ENCODE assay signal across 19 cellular contexts in genomic region chr6:56378966-56379608, GRCh38.
DNase-seq lines count a peak whose midpoint lies in the region; TF ChIP-seq lines count a peak whose summit lies in the region.
"Had no signal": no experiment of that assay in that cellular context is flagged by ENCODE, and none has a peak within 500 bp of the region (broad histone marks: within the 10 kb centered on the region; RNA-seq: fewer than 3 reads in every experiment).

No MANE protein-coding gene starts in this region.

- in situ Hi-C loops in mammary epithelial cell (cut with MboI; ENCODE audit: low sequenced_read_pairs in 2 of 2) = no loop called here

- H3K27ac ChIP-seq in HEK293 (ENCODE audit: extremely low read depth, low read depth, low read length) = no peak overlapping the region
- H3K27ac ChIP-seq in mammary epithelial cell (ENCODE audit: insufficient read depth, low read depth, low read length) = peak overlapping the region; percentile 18
- peak overlapping the region; percentile 16 for H3K27ac ChIP-seq in hepatocyte
- peak overlapping the region in 11 of 21 experiments; percentile 4 to 61 (median 34) for H3K27ac ChIP-seq in skin epidermis
- H3K27ac ChIP-seq: A549, KMS-11, SK-N-MC had no signal

- no peak overlapping the region for H3K9ac ChIP-seq in mammary epithelial cell (ENCODE audit: insufficient read depth, low read length)
- H3K9ac ChIP-seq: KMS-11 had no signal

- H3K36me3 ChIP-seq in HEK293 (ENCODE audit: control insufficient read depth in 2 of 2, insufficient read depth in 1 of 2, low read length in 2 of 2) (no peaks in the 10 kb centered on the region), mammary epithelial cell (ENCODE audit: insufficient read depth, low read length) (no peaks in the 10 kb centered on the region), hepatocyte (replicated peaks; ENCODE audit: insufficient read depth, low read depth) (no peaks in the 10 kb centered on the region)

- peak overlapping the region; percentile 37 for H3K4me2 ChIP-seq in mammary epithelial cell (ENCODE audit: insufficient read depth, low read depth, low read length)
- no peak overlapping the region for H3K4me2 ChIP-seq in hepatocyte
- H3K4me2 ChIP-seq: A549, KMS-11 had no signal

- no peak overlapping the region for H3K4me3 Mint-ChIP-seq in activated naive CD8-positive, alpha-beta T cell treated with anti-CD3 and anti-CD28 coated beads for 36 hours
- H3K4me3 Mint-ChIP-seq: CD4-positive, alpha-beta T cell; HFFc6 had no signal

- H4K20me1 ChIP-seq in mammary epithelial cell (ENCODE audit: insufficient read depth, low read length) (no peaks in the 10 kb centered on the region), hepatocyte (ENCODE audit: insufficient read depth, poor library complexity, severe bottlenecking) (no peaks in the 10 kb centered on the region)

- intact Hi-C loops in mammary epithelial cell (cut with micrococcal nuclease) = loop anchor here (10.0 kb wide), 1 partner anchor 486 kb away; no protein-coding TSS in a partner anchor

- H3K4me1 Mint-ChIP-seq in activated naive CD8-positive, alpha-beta T cell treated with anti-CD3 and anti-CD28 coated beads for 36 hours = no peaks in the 10 kb centered on the region

- no peaks in the 10 kb centered on the region for H3K79me2 ChIP-seq in mammary epithelial cell (ENCODE audit: insufficient read depth, low read length)
- H3K79me2 ChIP-seq in hepatocyte = no peaks in the 10 kb centered on the region

- CTCF ChIA-PET in HEK293 (lab: Yijun Ruan, JAX) (no interaction called here), mammary epithelial cell (lab: Charles Lee; ENCODE audit: low non-redundant PET) (no interaction called here)

- DNase-seq in mammary epithelial cell (peak; percentile 77), hepatocyte (ENCODE audit: low spot score) (no peak), KG1 (lab: John Stamatoyannopoulos, UW) (no peak)
- DNase-seq in stimulated activated CD4-positive, alpha-beta T cell treated with anti-CD3 and anti-CD28 coated beads, Interleukin-4, amount 100 ng/mL, for 4 hours = no peak
- DNase-seq in activated naive CD8-positive, alpha-beta T cell treated with anti-CD3 and anti-CD28 coated beads for 36 hours = no peak
- DNase-seq in activated effector memory CD4-positive, alpha-beta T cell treated with Interleukin-2 at 50 U/mL for 16 hours = no peak
- DNase-seq: Calu3; CD4-positive, alpha-beta T cell; HFFc6; NCI-H1092; NCI-H1436 treated with DMSO at 0.1 percent for 48 hours; NCI-H2029; NCI-H446 treated with DMSO at 0.1 percent for 48 hours; SHP77 had no signal

- dilution Hi-C loops in mammary epithelial cell (cut with HindIII; ENCODE audit: low sequenced_read_pairs) = no loop called here

- POLR2A ChIA-PET in HEK293 (lab: Yijun Ruan, JAX) = no interaction called here

- H3K4me3 ChIP-seq in HEK293 (ENCODE audit: low read depth, low read length) (no peak overlapping the region), mammary epithelial cell (replicated peaks in 1 of 3; ENCODE audit: insufficient read depth in 1 of 3, low read depth in 2 of 3, low read length in 3 of 3) (no peak overlapping the region), hepatocyte (no peak overlapping the region), skin epidermis (no peak overlapping the region)
- H3K4me3 ChIP-seq: A549, SK-N-MC had no signal

- 43% methylated on average over 7 of the region's 8 CpGs for WGBS in mammary epithelial cell (ENCODE audit: low coverage, missing lambda C conversion rate)
- 64% methylated on average over 8 of the region's 8 CpGs for WGBS in hepatocyte (ENCODE audit: low lambda C conversion rate, missing lambda C conversion rate)

- BruUV-seq in mammary epithelial cell (replicated peaks; lab: Mats Ljungman, UMichigan) = no TSS peak

- H3K27ac Mint-ChIP-seq in activated naive CD8-positive, alpha-beta T cell treated with anti-CD3 and anti-CD28 coated beads for 36 hours = no peak overlapping the region
- H3K27ac Mint-ChIP-seq: CD4-positive, alpha-beta T cell; HFFc6 had no signal

- H3K9me3 ChIP-seq in HEK293 (ENCODE audit: control insufficient read depth, insufficient read depth, low read depth, low read length) (no peaks in the 10 kb centered on the region), mammary epithelial cell (replicated peaks; ENCODE audit: insufficient read depth, low read length) (no peaks in the 10 kb centered on the region), hepatocyte (ENCODE audit: low read depth) (no peaks in the 10 kb centered on the region)
- H3K9me3 ChIP-seq: A549 had no signal

- H3K9me3 Mint-ChIP-seq in activated naive CD8-positive, alpha-beta T cell treated with anti-CD3 and anti-CD28 coated beads for 36 hours = no peaks in the 10 kb centered on the region
- H3K9me3 Mint-ChIP-seq: CD4-positive, alpha-beta T cell; HFFc6 had no signal

- peak overlapping the region; percentile 75 for H2AFZ ChIP-seq in mammary epithelial cell (ENCODE audit: low read depth, low read length)
- no peak overlapping the region for H2AFZ ChIP-seq in hepatocyte

- peaks cover 16% of the 10 kb centered on the region for H3K4me1 ChIP-seq in HEK293 (ENCODE audit: control insufficient read depth, insufficient read depth, low read length)
- peaks cover 28% of the 10 kb centered on the region for H3K4me1 ChIP-seq in mammary epithelial cell (ENCODE audit: insufficient read depth, low read length)
- peaks cover 4% of the 10 kb centered on the region for H3K4me1 ChIP-seq in hepatocyte (ENCODE audit: insufficient read depth)
- H3K4me1 ChIP-seq: A549 had no signal

- no peaks in the 10 kb centered on the region for H3K9me2 ChIP-seq in hepatocyte (replicated peaks; ENCODE audit: insufficient read depth)

- peaks cover 8% of the 10 kb centered on the region for H3K27me3 Mint-ChIP-seq in activated naive CD8-positive, alpha-beta T cell treated with anti-CD3 and anti-CD28 coated beads for 36 hours
- H3K27me3 Mint-ChIP-seq: CD4-positive, alpha-beta T cell had no signal

- H3K27me3 ChIP-seq in mammary epithelial cell (ENCODE audit: insufficient read depth, low read length) (no peaks in the 10 kb centered on the region), hepatocyte (no peaks in the 10 kb centered on the region)

- H3K36me3 Mint-ChIP-seq in activated naive CD8-positive, alpha-beta T cell treated with anti-CD3 and anti-CD28 coated beads for 36 hours = no peaks in the 10 kb centered on the region

- TF ChIP-seq CTCF in HEK293 (tag by site-specific recombination; IDR thresholded peaks at IDR 0.05) (no peak), mammary epithelial cell (conservative IDR thresholded peaks at IDR 0.05 in 1 of 2, IDR thresholded peaks at IDR 0.05 in 1 of 2; ENCODE audit: extremely low read depth in 1 of 2, insufficient read depth in 1 of 2, low read depth in 1 of 2, low read length in 2 of 2) (no peak), hepatocyte (IDR thresholded peaks at IDR 0.05; ENCODE audit: poor library complexity) (no peak)

TF ChIP-seq in HEK293, 187 proteins besides CTCF, POLR2A, EP300 and RAD21 (continues in another document):
- TF ChIP-seq ZNF140 (tag by site-specific recombination; IDR thresholded peaks at IDR 0.05) (no peak), ZNF37A (tag by site-specific recombination; IDR thresholded peaks at IDR 0.05) (no peak), ZNF184 (tag by site-specific recombination; IDR thresholded peaks at IDR 0.05) (no peak), ZSCAN18 (tag by site-specific recombination; IDR thresholded peaks at IDR 0.05) (no peak), ZNF561 (tag by site-specific recombination; IDR thresholded peaks at IDR 0.05; ENCODE audit: borderline replicate concordance) (no peak), ZNF133 (tag by site-specific recombination; IDR thresholded peaks at IDR 0.05) (no peak), ZNF677 (tag by site-specific recombination; IDR thresholded peaks at IDR 0.05) (no peak), ZNF350 (tag by site-specific recombination; IDR thresholded peaks at IDR 0.05) (no peak), FEZF1 (tag by site-specific recombination; IDR thresholded peaks at IDR 0.05) (peak; percentile 65), ZNF837 (tag by site-specific recombination; IDR thresholded peaks at IDR 0.05) (no peak), BCL6B (tag by site-specific recombination; IDR thresholded peaks at IDR 0.05) (0 out of 2 replicates have a peak, but pooled peaks have one; percentile 12), ZNF449 (tag by site-specific recombination; IDR thresholded peaks at IDR 0.05) (no peak), ZNF549 (tag by site-specific recombination; IDR thresholded peaks at IDR 0.05) (no peak), ZNF121 (tag by site-specific recombination; IDR thresholded peaks at IDR 0.05) (no peak)
